In genomic region chr13:20442370-20442769, GRCh38 we compare ENCODE assay signal across 25 cellular contexts.
A peak's percentile ranks its signal among the peaks of the same experiment; 100 is the strongest.
DNase-seq lines count a peak whose midpoint lies in the region; ATAC-seq, FAIRE-seq and TF ChIP-seq lines count a peak whose summit lies in the region.
"Had no signal": no experiment of that assay in that cellular context is flagged by ENCODE, and none has a peak within 500 bp of the region (broad histone marks: within the 10 kb centered on the region; RNA-seq: fewer than 3 reads in every experiment).

No MANE protein-coding gene starts in this region.

- no peak overlapping the region for H3K4me3 Mint-ChIP-seq in activated naive CD4-positive, alpha-beta T cell treated with anti-CD3 and anti-CD28 coated beads, Interleukin-2, amount 10 ng/mL, durations not matched to agents 7 days and 5 days
- no peak overlapping the region for H3K4me3 Mint-ChIP-seq in type B pancreatic cell
- H3K4me3 Mint-ChIP-seq: activated CD4-positive, alpha-beta T cell treated with anti-CD3 and anti-CD28 coated beads, Interleukin-2, amount 10 ng/mL, durations not matched to agents 7 days and 5 days; central memory CD8-positive, alpha-beta T cell; immature natural killer cell; natural killer cell treated with Interleukin-12 subunit alpha and Interleukin-12 subunit beta and Interleukin-15 and Interleukin-18, amount 100 ng/mL, for 72 hours had no signal

- H3K27ac Mint-ChIP-seq in activated naive CD4-positive, alpha-beta T cell treated with anti-CD3 and anti-CD28 coated beads, Interleukin-2, amount 10 ng/mL, durations not matched to agents 7 days and 5 days, result peak overlapping the region; percentile 53
- H3K27ac Mint-ChIP-seq in type B pancreatic cell, result peak overlapping the region; percentile 35
- H3K27ac Mint-ChIP-seq: immature natural killer cell; natural killer cell treated with Interleukin-12 subunit alpha and Interleukin-12 subunit beta and Interleukin-15 and Interleukin-18, amount 100 ng/mL, for 72 hours had no signal

- no peaks in the 10 kb centered on the region for H3K79me2 ChIP-seq in GM12878 (ENCODE audit: control insufficient read depth, insufficient read depth, low read length)

- H2AFZ ChIP-seq in GM12878 (ENCODE audit: control insufficient read depth, low read depth, low read length), result no peak overlapping the region

- no peak overlapping the region for H3K4me2 ChIP-seq in GM12878 (ENCODE audit: control insufficient read depth, insufficient read depth)
- H3K4me2 ChIP-seq: A549, BLaER1 had no signal

- H3K27me3 Mint-ChIP-seq in activated naive CD4-positive, alpha-beta T cell treated with anti-CD3 and anti-CD28 coated beads, Interleukin-2, amount 10 ng/mL, durations not matched to agents 7 days and 5 days, result peaks cover 4% of the 10 kb centered on the region
- H3K27me3 Mint-ChIP-seq in type B pancreatic cell, result no peaks in the 10 kb centered on the region
- H3K27me3 Mint-ChIP-seq: central memory CD8-positive, alpha-beta T cell; natural killer cell treated with Interleukin-12 subunit alpha and Interleukin-12 subunit beta and Interleukin-15 and Interleukin-18, amount 100 ng/mL, for 72 hours had no signal

- peak; percentile 46 for ATAC-seq in GM12878
- ATAC-seq in left colon, result peak; percentile 20
- no peak for ATAC-seq in HG02840 (IDR thresholded peaks at IDR 0.05; ENCODE audit: low FRiP score, unreplicated experiment)
- ATAC-seq in HG03280 (IDR thresholded peaks at IDR 0.05; ENCODE audit: unreplicated experiment), result no peak
- ATAC-seq: A549 had no signal

- no peak for TF ChIP-seq EP300 in GM12878 (IDR thresholded peaks at IDR 0.05; ENCODE audit: borderline replicate concordance in 1 of 2, control insufficient read depth in 1 of 2, low read depth in 2 of 2, low read length in 2 of 2)

- DNase-seq in activated naive CD4-positive, alpha-beta T cell treated with anti-CD3 and anti-CD28 coated beads, Interleukin-2, amount 10 ng/mL, durations not matched to agents 7 days and 5 days, result no peak
- no peak for DNase-seq in activated naive CD4-positive, alpha-beta T cell (lab: John Stamatoyannopoulos, UW)
- DNase-seq in GM12878 (ENCODE audit: low read depth, low spot score), result no peak
- no peak for DNase-seq in left colon
- DNase-seq in type B pancreatic cell (ENCODE audit: extremely low spot score, unreplicated experiment), result no peak
- no peak for DNase-seq in ecto neural progenitor cell (ENCODE audit: low spot score)
- DNase-seq: activated CD4-positive, alpha-beta T cell treated with anti-CD3 and anti-CD28 coated beads, Interleukin-2, amount 10 ng/mL, durations not matched to agents 7 days and 5 days; activated CD8-positive, alpha-beta memory T cell treated with anti-CD3 and anti-CD28 coated beads, Interleukin-2, amount 50 U/mL, for 4 hours; activated effector memory CD4-positive, alpha-beta T cell treated with anti-CD3 and anti-CD28 coated beads, Interleukin-2, amount 50 U/mL, for 16 hours; effector CD8-positive, alpha-beta T cell; heart right ventricle; immature natural killer cell; NCI-H187 treated with DMSO at 0.1 percent for 48 hours; NCI-H446; stimulated activated CD4-positive, alpha-beta T cell treated with anti-CD3 and anti-CD28 coated beads, Interleukin-2, amount 100 ng/mL, for 48 hours; stomach had no signal

- SMC1A ChIA-PET in GM12878 (lab: Charles Lee; ENCODE audit: uncharacterized antibody, unreplicated experiment), result interaction anchor here (1.0 kb wide), 1 partner anchor 14 kb away, joined by 3 read pairs; no protein-coding TSS in a partner anchor

- H3K36me3 ChIP-seq in GM12878 (ENCODE audit: control insufficient read depth in 2 of 2, insufficient read depth in 2 of 2, low read length in 1 of 2), result no peaks in the 10 kb centered on the region
- H3K36me3 ChIP-seq: BLaER1, heart right ventricle had no signal

- BruUV-seq in GM12878 (replicated peaks; lab: Mats Ljungman, UMichigan), result no TSS peak

- TF ChIP-seq CTCF in GM12878 (IDR thresholded peaks at IDR 0.05 in 2 of 3, conservative IDR thresholded peaks at IDR 0.05 in 1 of 3; ENCODE audit: control insufficient read depth in 2 of 3, extremely low read depth in 1 of 3, insufficient read depth in 1 of 3, low read depth in 3 of 3, low read length in 3 of 3), result no peak
- TF ChIP-seq CTCF in type B pancreatic cell (conservative IDR thresholded peaks at IDR 0.05), result no peak

- CTCF ChIA-PET in activated naive CD4-positive, alpha-beta T cell treated with anti-CD3 and anti-CD28 coated beads, Interleukin-2, amount 10 ng/mL, durations not matched to agents 7 days and 5 days (lab: Charles Lee), result no interaction called here
- CTCF ChIA-PET in GM12878 (lab: Yijun Ruan, JAX), result interaction anchor here (0.6 kb wide), 2 partner anchors 19 to 128 kb away, joined by 3 read pairs; no protein-coding TSS in a partner anchor

- H3K27me3 ChIP-seq in GM12878 (replicated peaks in 1 of 2; ENCODE audit: control insufficient read depth in 2 of 2, insufficient read depth in 2 of 2, low read length in 1 of 2), result no peaks in the 10 kb centered on the region
- H3K27me3 ChIP-seq: BLaER1, heart right ventricle, stomach had no signal

- peaks cover 2% of the 10 kb centered on the region for H3K4me1 Mint-ChIP-seq in activated naive CD4-positive, alpha-beta T cell treated with anti-CD3 and anti-CD28 coated beads, Interleukin-2, amount 10 ng/mL, durations not matched to agents 7 days and 5 days
- H3K4me1 Mint-ChIP-seq in type B pancreatic cell (ENCODE audit: unreplicated experiment), result peaks cover 14% of the 10 kb centered on the region
- H3K4me1 Mint-ChIP-seq: central memory CD8-positive, alpha-beta T cell; immature natural killer cell had no signal

- H3K9ac ChIP-seq in GM12878 (ENCODE audit: control insufficient read depth, insufficient read depth, low read length), result no peak overlapping the region; the same call in 1 of the 2 replicates
- H3K9ac ChIP-seq: BLaER1 had no signal

- peaks cover 4% of the 10 kb centered on the region for H3K36me3 Mint-ChIP-seq in activated naive CD4-positive, alpha-beta T cell treated with anti-CD3 and anti-CD28 coated beads, Interleukin-2, amount 10 ng/mL, durations not matched to agents 7 days and 5 days
- no peaks in the 10 kb centered on the region for H3K36me3 Mint-ChIP-seq in type B pancreatic cell

- TF ChIP-seq RAD21 in GM12878 (IDR thresholded peaks at IDR 0.05; ENCODE audit: insufficient read depth, low read depth, low read length), result no peak

- H3K9me3 Mint-ChIP-seq in activated naive CD4-positive, alpha-beta T cell treated with anti-CD3 and anti-CD28 coated beads, Interleukin-2, amount 10 ng/mL, durations not matched to agents 7 days and 5 days, result peaks cover 10% of the 10 kb centered on the region
- peaks cover 5% of the 10 kb centered on the region for H3K9me3 Mint-ChIP-seq in type B pancreatic cell
- H3K9me3 Mint-ChIP-seq: natural killer cell treated with Interleukin-12 subunit alpha and Interleukin-12 subunit beta and Interleukin-15 and Interleukin-18, amount 100 ng/mL, for 72 hours had no signal

- H3K4me3 ChIP-seq in GM12878, result no peak overlapping the region
- H3K4me3 ChIP-seq: A549, BLaER1, heart right ventricle, lung, skin epidermis, stomach had no signal

- H4K20me1 ChIP-seq in GM12878 (ENCODE audit: control insufficient read depth, insufficient read depth), result no peaks in the 10 kb centered on the region
- H4K20me1 ChIP-seq: BLaER1 had no signal

- intact Hi-C loops in GM12878 (cut with micrococcal nuclease; ENCODE audit: unreplicated experiment) (no loop called here), left colon (cut with DNase I, micrococcal nuclease) (no loop called here)

- TF ChIP-seq POLR2A in GM12878 (IDR thresholded peaks at IDR 0.05; ENCODE audit: low read depth, low read length), result no peak

- peaks cover 8% of the 10 kb centered on the region; the same call in 1 of the 2 replicates for H3K4me1 ChIP-seq in GM12878 (ENCODE audit: control insufficient read depth, insufficient read depth, low read length)
- H3K4me1 ChIP-seq: A549 had no signal

- in situ Hi-C loops in GM12878 (cut with MboI), result no loop called here

- H3K9me3 ChIP-seq in GM12878 (replicated peaks; ENCODE audit: control insufficient read depth, insufficient read depth, low read length), result peaks cover 2% of the 10 kb centered on the region; the same call in 2 of the 3 replicates

- POLR2A ChIA-PET in GM12878 (lab: Charles Lee), result interaction anchor here (1.1 kb wide), 1 partner anchor 30 kb away, joined by 3 read pairs; no protein-coding TSS in a partner anchor

- no peak for FAIRE-seq in GM12878 (lab: Jason Lieb, UNC)
- FAIRE-seq: A549, GM19239 had no signal

- RAD21 ChIA-PET in GM12878 (lab: Charles Lee; ENCODE audit: unreplicated experiment), result no interaction called here

- H3K27ac ChIP-seq in GM12878 (ENCODE audit: control insufficient read depth, insufficient read depth), result no peak overlapping the region
- H3K27ac ChIP-seq: A549, BLaER1, stomach had no signal

TF ChIP-seq in GM12878, 131 proteins besides CTCF, POLR2A, EP300 and RAD21 (continues in another document):
- TF ChIP-seq PKNOX1 (IDR thresholded peaks at IDR 0.05), result no peak
- no peak for TF ChIP-seq RCOR1 (conservative IDR thresholded peaks at IDR 0.05; ENCODE audit: low read depth, low read length)
- no peak for TF ChIP-seq FOXK2 (IDR thresholded peaks at IDR 0.05)
- TF ChIP-seq IKZF1 (conservative IDR thresholded peaks at IDR 0.05), result no peak

Comparison
In these comparisons a context has a peak if more than half of its experiments do, and no peak if none do; other contexts are left out.
1. ATAC-seq: peak in GM12878 (single experiment) and left colon (single experiment); none in HG02840 (single experiment) and HG03280 (single experiment).